ENCODE assay signal across 14 cellular contexts in genomic region chr9:136517950-136518349, GRCh38.
"Had no signal": no experiment of that assay in that cellular context is flagged by ENCODE, and none has a peak within 500 bp of the region (broad histone marks: within the 10 kb centered on the region; RNA-seq: fewer than 3 reads in every experiment).

No MANE protein-coding gene starts in this region.

- H3K27ac ChIP-seq: foreskin keratinocyte, sigmoid colon, skin epidermis had no signal

- H3K4me1 ChIP-seq: foreskin keratinocyte had no signal

- H3K4me3 ChIP-seq: mucosa of descending colon, sigmoid colon, skin epidermis had no signal

- H3K27me3 ChIP-seq: foreskin keratinocyte, sigmoid colon had no signal

- H3K9me3 ChIP-seq: mucosa of descending colon, sigmoid colon had no signal

- DNase-seq: erythroblast; foreskin keratinocyte; naive thymus-derived CD8-positive, alpha-beta T cell; posterior cingulate gyrus; sigmoid colon; stimulated activated CD4-positive, alpha-beta T cell treated with anti-CD3 and anti-CD28 coated beads, Interleukin-2, amount 100 ng/mL, for 24 hours; stimulated activated CD4-positive, alpha-beta T cell treated with anti-CD3 and anti-CD28 coated beads, Interleukin-4, amount 100 ng/mL, for 4 hours; stimulated activated naive B cell treated with anti-CD40 and anti-IgM and Interleukin-4, amounts not matched to agents 10 μg/mL and 1 μg/mL and 100 μg/mL, for 72 hours; stimulated activated naive CD8-positive, alpha-beta T cell treated with anti-CD3 and anti-CD28 coated beads, Interleukin-15, amount 100 ng/mL, for 72 hours; trophoblast cell had no signal

- ATAC-seq: foreskin keratinocyte; mucosa of descending colon; naive thymus-derived CD8-positive, alpha-beta T cell; stimulated activated naive B cell treated with anti-CD40 and anti-IgM and Interleukin-4, amounts not matched to agents 10 μg/mL and 1 μg/mL and 100 μg/mL, for 72 hours had no signal

- FAIRE-seq: colon, urothelium cell line had no signal
